11 cellular contexts compared by ENCODE assay signal in the genomic region with DNA sequence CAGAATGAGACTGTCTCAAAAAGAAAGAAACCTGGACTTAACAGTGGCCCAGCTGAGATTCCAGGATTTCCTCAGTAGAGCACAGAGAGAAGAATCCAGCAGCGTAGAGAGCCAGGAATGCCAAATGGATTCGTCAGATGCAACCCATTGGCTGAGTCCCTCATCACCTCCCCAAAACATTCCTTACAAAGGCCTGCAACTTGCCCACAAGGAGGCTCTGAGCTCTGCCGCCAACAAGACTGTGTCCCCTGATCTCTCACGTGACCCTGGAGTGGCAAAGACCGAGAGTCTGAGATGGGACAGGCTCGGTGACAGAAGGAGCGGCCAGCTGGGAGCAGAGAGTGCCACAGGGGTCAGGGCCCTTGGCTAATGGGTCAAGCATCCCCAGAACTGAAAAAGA. TPM values are rescaled to one million over a fixed set of nuclear protein-coding genes. Genes with fewer than 3 reads are reported as not detected.
DNase-seq lines count a peak whose midpoint lies in the region; ATAC-seq and FAIRE-seq lines count a peak whose summit lies in the region.
"Had no signal": no experiment of that assay in that cellular context is flagged by ENCODE, and none has a peak within 500 bp of the region (broad histone marks: within the 10 kb centered on the region; RNA-seq: fewer than 3 reads in every experiment).

No MANE protein-coding gene starts in this region.

- peak overlapping the region; percentile 65 for H3K27ac ChIP-seq in SJSA1

- H3K27ac Mint-ChIP-seq in activated naive CD4-positive, alpha-beta T cell treated with anti-CD3 and anti-CD28 coated beads for 36 hours, result no peak overlapping the region

- no peaks in the 10 kb centered on the region for H3K9me3 ChIP-seq in SJSA1 (replicated peaks)
- H3K9me3 ChIP-seq: upper lobe of left lung had no signal

- peak; percentile 84 to 90 for DNase-seq in SJSA1 (ENCODE audit: low read depth in 1 of 2, low spot score in 2 of 2)
- DNase-seq in fibroblast of the conjunctiva (ENCODE audit: low read depth), result peak; percentile 59
- DNase-seq in sciatic nerve (ENCODE audit: low spot score), result no peak
- DNase-seq in NCI-H2196 treated with DMSO at 0.1 percent for 48 hours (lab: John Stamatoyannopoulos, UW; ENCODE audit: unreplicated experiment), result no peak
- DNase-seq in activated T-cell treated with anti-CD3 and anti-CD28 coated beads, Interleukin-2, amount 50 U/mL, for 4 hours, result no peak
- no peak for DNase-seq in activated naive CD4-positive, alpha-beta T cell treated with anti-CD3 and anti-CD28 coated beads for 36 hours
- DNase-seq: NCI-H526 treated with DMSO at 0.1 percent for 48 hours had no signal

- peak; percentile 11 for ATAC-seq in sciatic nerve
- ATAC-seq in activated T-cell treated with anti-CD3 and anti-CD28 coated beads, Interleukin-2, amount 50 U/mL, for 4 hours, result no peak
- ATAC-seq in GM18873 (IDR thresholded peaks at IDR 0.05; ENCODE audit: low FRiP score, unreplicated experiment), result no peak

- no peaks in the 10 kb centered on the region for H3K36me3 ChIP-seq in SJSA1
- H3K36me3 ChIP-seq: upper lobe of left lung had no signal

- H3K36me3 Mint-ChIP-seq in activated T-cell treated with anti-CD3 and anti-CD28 coated beads, Interleukin-2, amount 50 U/mL, for 4 hours (ENCODE audit: insufficient read depth), result no peaks in the 10 kb centered on the region
- no peaks in the 10 kb centered on the region for H3K36me3 Mint-ChIP-seq in activated naive CD4-positive, alpha-beta T cell treated with anti-CD3 and anti-CD28 coated beads for 36 hours (ENCODE audit: low read depth)

- no peaks in the 10 kb centered on the region for H3K27me3 ChIP-seq in SJSA1 (replicated peaks)

- peaks cover 4% of the 10 kb centered on the region for H3K9me3 Mint-ChIP-seq in activated T-cell treated with anti-CD3 and anti-CD28 coated beads, Interleukin-2, amount 50 U/mL, for 4 hours
- no peaks in the 10 kb centered on the region for H3K9me3 Mint-ChIP-seq in activated naive CD4-positive, alpha-beta T cell treated with anti-CD3 and anti-CD28 coated beads for 36 hours

- intact Hi-C loops in sciatic nerve (cut with DNase I), result loop anchor here (5.0 kb wide), 1 partner anchor 557 kb away; no protein-coding TSS in a partner anchor
- intact Hi-C loops in activated naive CD4-positive, alpha-beta T cell treated with anti-CD3 and anti-CD28 coated beads for 36 hours (cut with micrococcal nuclease), result loop anchor here (5.0 kb wide), 1 partner anchor 407 kb away; no protein-coding TSS in a partner anchor

- H3K27me3 Mint-ChIP-seq in activated T-cell treated with anti-CD3 and anti-CD28 coated beads, Interleukin-2, amount 50 U/mL, for 4 hours (ENCODE audit: low read depth), result peaks cover 5% of the 10 kb centered on the region
- H3K27me3 Mint-ChIP-seq in activated naive CD4-positive, alpha-beta T cell treated with anti-CD3 and anti-CD28 coated beads for 36 hours (ENCODE audit: low read depth), result no peaks in the 10 kb centered on the region

- H3K4me3 Mint-ChIP-seq in activated T-cell treated with anti-CD3 and anti-CD28 coated beads, Interleukin-2, amount 50 U/mL, for 4 hours, result no peak overlapping the region
- no peak overlapping the region for H3K4me3 Mint-ChIP-seq in activated naive CD4-positive, alpha-beta T cell treated with anti-CD3 and anti-CD28 coated beads for 36 hours

- FAIRE-seq in G401.6 (lab: Jason Lieb, UNC), result peak; percentile 95
- FAIRE-seq: keratinocyte had no signal

- H3K4me1 ChIP-seq in SJSA1 (replicated peaks), result peaks cover 33% of the 10 kb centered on the region

- H3K4me1 Mint-ChIP-seq in activated T-cell treated with anti-CD3 and anti-CD28 coated beads, Interleukin-2, amount 50 U/mL, for 4 hours (ENCODE audit: low read depth), result peaks cover 16% of the 10 kb centered on the region
- peaks cover 12% of the 10 kb centered on the region for H3K4me1 Mint-ChIP-seq in activated naive CD4-positive, alpha-beta T cell treated with anti-CD3 and anti-CD28 coated beads for 36 hours (ENCODE audit: low read depth)

- no peak overlapping the region for H3K4me3 ChIP-seq in SJSA1
- H3K4me3 ChIP-seq: upper lobe of left lung had no signal

- CTCF ChIA-PET in activated naive CD4-positive, alpha-beta T cell treated with anti-CD3 and anti-CD28 coated beads for 36 hours (lab: Charles Lee), result no interaction called here

RNA-seq across cellular contexts. Expression of gene CHMP6, which starts 6.9 kb away (rescaled TPM):
- total RNA-seq in SJSA1 (2014; rRNA removed; shearing (Covaris generic)), result 20.9 and 26.3 TPM in 2 replicates
- total RNA-seq in sciatic nerve, result 26.8 TPM
- 10 to 100 TPM; 35.7 to 42.4 (median 42.1) TPM for total RNA-seq in activated T-cell treated with anti-CD3 and anti-CD28 coated beads, Interleukin-2, amount 50 U/mL, for 4 hours
- total RNA-seq in activated naive CD4-positive, alpha-beta T cell treated with anti-CD3 and anti-CD28 coated beads for 36 hours, result 10 to 100 TPM; 10.1 to 10.6 TPM

RNA-seq across cellular contexts. Expression of gene BAIAP2, which starts 50.2 kb away (rescaled TPM):
- total RNA-seq in SJSA1 (2014; rRNA removed; shearing (Covaris generic)), result 37.6 and 59.5 TPM in 2 replicates
- total RNA-seq in sciatic nerve, result 50.9 TPM
- 1 to 10 TPM; 4.7 to 9.2 (median 7.4) TPM for total RNA-seq in activated T-cell treated with anti-CD3 and anti-CD28 coated beads, Interleukin-2, amount 50 U/mL, for 4 hours
- 1 to 10 TPM; 3.9 to 4.2 TPM for total RNA-seq in activated naive CD4-positive, alpha-beta T cell treated with anti-CD3 and anti-CD28 coated beads for 36 hours

Comparison
In these comparisons a context has a peak if more than half of its experiments do, and no peak if none do; other contexts are left out.
1. DNase-seq: peak in SJSA1 (2 of 2) and fibroblast of the conjunctiva (single experiment); none in sciatic nerve (single experiment), NCI-H2196 treated with DMSO at 0.1 percent for 48 hours (single experiment), activated T-cell treated with anti-CD3 and anti-CD28 coated beads, Interleukin-2, amount 50 U/mL, for 4 hours (single experiment) and activated naive CD4-positive, alpha-beta T cell treated with anti-CD3 and anti-CD28 coated beads for 36 hours (single experiment).